In the genomic region with DNA sequence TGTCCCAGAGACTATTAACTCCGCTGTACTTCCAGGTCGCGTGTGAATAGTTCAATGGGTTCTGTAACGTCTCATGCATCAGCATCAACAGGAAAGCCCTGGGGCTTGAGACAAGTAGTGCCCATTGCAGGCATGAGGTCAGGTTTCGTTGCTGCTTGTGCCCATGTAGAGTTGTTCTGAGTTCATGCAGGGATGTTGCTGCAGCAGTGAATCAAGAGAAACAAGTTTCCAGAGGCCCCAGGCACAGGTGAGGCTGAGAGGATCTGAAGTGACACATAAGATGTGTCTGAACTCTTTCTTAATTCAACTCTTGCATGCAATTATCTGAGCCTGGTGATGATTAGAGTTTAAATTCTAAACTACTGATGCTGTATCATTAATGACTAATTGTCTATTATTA, we compare ENCODE assay signal across 33 cellular contexts. TPM values are rescaled to one million over a fixed set of nuclear protein-coding genes. Genes with fewer than 3 reads are reported as not detected.
"Had no signal": no experiment of that assay in that cellular context is flagged by ENCODE, and none has a peak within 500 bp of the region (broad histone marks: within the 10 kb centered on the region; RNA-seq: fewer than 3 reads in every experiment).

No MANE protein-coding gene starts in this region.

- H3K27ac Mint-ChIP-seq: activated CD4-positive, alpha-beta memory T cell treated with anti-CD3 and anti-CD28 coated beads for 36 hours; activated CD4-positive, alpha-beta T cell treated with anti-CD3 and anti-CD28 coated beads for 36 hours; activated CD4-positive, alpha-beta T cell treated with anti-CD3 and anti-CD28 coated beads, Interleukin-2, amount 10 ng/mL, durations not matched to agents 24 days and 14 days; activated CD8-positive, alpha-beta memory T cell treated with anti-CD3 and anti-CD28 coated beads, Interleukin-2, amount 10 ng/mL, durations not matched to agents 7 days and 5 days; activated CD8-positive, alpha-beta T cell treated with anti-CD3 and anti-CD28 coated beads, Interleukin-2, amount 10 ng/mL, durations not matched to agents 7 days and 5 days; activated naive CD4-positive, alpha-beta T cell treated with anti-CD3 and anti-CD28 coated beads for 36 hours; activated naive CD4-positive, alpha-beta T cell treated with anti-CD3 and anti-CD28 coated beads, Interleukin-2, amount 50 U/mL, for 24 hours; activated naive CD8-positive, alpha-beta T cell treated with anti-CD3 and anti-CD28 coated beads for 36 hours; activated naive CD8-positive, alpha-beta T cell treated with anti-CD3 and anti-CD28 coated beads, Interleukin-2, amount 50 U/mL, for 24 hours; activated T-helper 1 cell treated with anti-CD3 and anti-CD28 coated beads, Interleukin-12 subunit alpha, Interleukin-12 subunit beta, Interleukin-2, Interleukin-4 antibody, amounts not matched to agents 30 ng/mL and 10 ng/mL and 1 ng/mL, durations not matched to agents 14 hours and 24 hours and 36 hours; activated T-helper 2 cell treated with anti-CD3 and anti-CD28 coated beads, Interferon-gamma antibody, Interleukin-2, Interleukin-4, amounts not matched to agents 10 μg/mL and 5 μg/mL and 100 μg/mL, durations not matched to agents 14 hours and 24 hours and 36 hours; brain; dendritic cell treated with granulocyte-macrophage colony-stimulating factor and Interleukin-4, amounts not matched to agents 40 ng/mL and 50 ng/mL, for 4 days; endodermal cell had no signal

- H3K4me1 ChIP-seq: breast epithelium had no signal

- H3K4me3 ChIP-seq: adrenal gland, breast epithelium, coronary artery, dorsolateral prefrontal cortex, gastrocnemius medialis, heart left ventricle had no signal

- H3K4me1 Mint-ChIP-seq: brain had no signal

- H3K27me3 ChIP-seq: breast epithelium, dorsolateral prefrontal cortex had no signal

- H3K9me3 Mint-ChIP-seq: activated CD4-positive, alpha-beta memory T cell treated with anti-CD3 and anti-CD28 coated beads for 36 hours; activated naive CD4-positive, alpha-beta T cell treated with anti-CD3 and anti-CD28 coated beads for 36 hours; activated naive CD4-positive, alpha-beta T cell treated with anti-CD3 and anti-CD28 coated beads, Interleukin-2, amount 50 U/mL, for 24 hours; central memory CD8-positive, alpha-beta T cell had no signal

- H3K27ac ChIP-seq: adrenal gland, breast epithelium, coronary artery, dorsolateral prefrontal cortex, gastrocnemius medialis, heart left ventricle had no signal

- H3K36me3 Mint-ChIP-seq: activated CD4-positive, alpha-beta memory T cell treated with anti-CD3 and anti-CD28 coated beads for 36 hours; activated naive CD4-positive, alpha-beta T cell treated with anti-CD3 and anti-CD28 coated beads, Interleukin-2, amount 50 U/mL, for 24 hours; activated naive CD8-positive, alpha-beta T cell treated with anti-CD3 and anti-CD28 coated beads for 36 hours; brain had no signal

- H3K4me3 Mint-ChIP-seq: activated CD4-positive, alpha-beta memory T cell treated with anti-CD3 and anti-CD28 coated beads for 36 hours; activated CD4-positive, alpha-beta T cell treated with anti-CD3 and anti-CD28 coated beads for 36 hours; activated CD4-positive, alpha-beta T cell treated with anti-CD3 and anti-CD28 coated beads, Interleukin-2, amount 10 ng/mL, durations not matched to agents 24 days and 14 days; activated CD8-positive, alpha-beta memory T cell treated with anti-CD3 and anti-CD28 coated beads, Interleukin-2, amount 10 ng/mL, durations not matched to agents 7 days and 5 days; activated CD8-positive, alpha-beta T cell treated with anti-CD3 and anti-CD28 coated beads, Interleukin-2, amount 10 ng/mL, durations not matched to agents 7 days and 5 days; activated naive CD4-positive, alpha-beta T cell treated with anti-CD3 and anti-CD28 coated beads for 36 hours; activated naive CD4-positive, alpha-beta T cell treated with anti-CD3 and anti-CD28 coated beads, Interleukin-2, amount 50 U/mL, for 24 hours; activated naive CD8-positive, alpha-beta T cell treated with anti-CD3 and anti-CD28 coated beads for 36 hours; activated naive CD8-positive, alpha-beta T cell treated with anti-CD3 and anti-CD28 coated beads, Interleukin-2, amount 50 U/mL, for 24 hours; activated T-helper 1 cell treated with anti-CD3 and anti-CD28 coated beads, Interleukin-12 subunit alpha, Interleukin-12 subunit beta, Interleukin-2, Interleukin-4 antibody, amounts not matched to agents 30 ng/mL and 10 ng/mL and 1 ng/mL, durations not matched to agents 14 hours and 24 hours and 36 hours; brain; central memory CD8-positive, alpha-beta T cell; dendritic cell treated with granulocyte-macrophage colony-stimulating factor and Interleukin-4, amounts not matched to agents 40 ng/mL and 50 ng/mL, for 4 days; endodermal cell had no signal

- H3K9me3 ChIP-seq: adrenal gland, breast epithelium, gastrocnemius medialis, heart left ventricle had no signal

- H3K36me3 ChIP-seq: adrenal gland, breast epithelium, gastrocnemius medialis, heart left ventricle had no signal

- DNase-seq: activated CD4-positive, alpha-beta memory T cell treated with anti-CD3 and anti-CD28 coated beads for 36 hours; activated CD4-positive, alpha-beta T cell treated with anti-CD3 and anti-CD28 coated beads for 36 hours; activated CD4-positive, alpha-beta T cell treated with anti-CD3 and anti-CD28 coated beads, Interleukin-2, amount 10 ng/mL, durations not matched to agents 24 days and 14 days; activated CD4-positive, CD25-positive, alpha-beta regulatory T cell; activated CD4-positive, CD25-positive, alpha-beta regulatory T cell treated with anti-CD3 and anti-CD28 coated beads, Interleukin-2, amount 50 U/mL, for 72 hours; activated CD8-positive, alpha-beta memory T cell treated with anti-CD3 and anti-CD28 coated beads, Interleukin-2, amount 10 ng/mL, durations not matched to agents 7 days and 5 days; activated CD8-positive, alpha-beta memory T cell treated with anti-CD3 and anti-CD28 coated beads, Interleukin-2, amount 50 U/mL, for 4 hours; activated CD8-positive, alpha-beta T cell treated with anti-CD3 and anti-CD28 coated beads, Interleukin-2, amount 10 ng/mL, durations not matched to agents 7 days and 5 days; activated effector memory CD4-positive, alpha-beta T cell treated with anti-CD3 and anti-CD28 coated beads, Interleukin-2, amount 50 U/mL, for 16 hours; activated naive CD4-positive, alpha-beta T cell treated with anti-CD3 and anti-CD28 coated beads for 36 hours; activated naive CD8-positive, alpha-beta T cell treated with anti-CD3 and anti-CD28 coated beads for 36 hours; activated naive CD8-positive, alpha-beta T cell treated with anti-CD3 and anti-CD28 coated beads, Interleukin-2, amount 50 U/mL, for 24 hours; activated T-cell treated with anti-CD3 and anti-CD28 coated beads, Interleukin-2, amount 50 U/mL, for 1 hour; activated T-cell treated with anti-CD3 and anti-CD28 coated beads, Interleukin-2, amount 50 U/mL, for 48 hours; adrenal gland; amygdala; aorta; dorsolateral prefrontal cortex; effector memory CD4-positive, alpha-beta T cell; endodermal cell; foreskin fibroblast; gastrocnemius medialis; glutamatergic neuron; heart left ventricle; T-helper 2 cell had no signal

- ATAC-seq: activated CD4-positive, alpha-beta T cell treated with anti-CD3 and anti-CD28 coated beads for 36 hours; activated CD8-positive, alpha-beta memory T cell treated with anti-CD3 and anti-CD28 coated beads, Interleukin-2, amount 10 ng/mL, durations not matched to agents 7 days and 5 days; activated CD8-positive, alpha-beta T cell treated with anti-CD3 and anti-CD28 coated beads, Interleukin-2, amount 10 ng/mL, durations not matched to agents 7 days and 5 days; activated naive CD8-positive, alpha-beta T cell treated with anti-CD3 and anti-CD28 coated beads, Interleukin-2, amount 50 U/mL, for 24 hours; gastrocnemius medialis; heart left ventricle had no signal

RNA-seq across cellular contexts. Expression of gene LYPD5, which starts 16.3 kb away (rescaled TPM):
- total RNA-seq: activated T-helper 1 cell treated with anti-CD3 and anti-CD28 coated beads, Interleukin-12 subunit alpha, Interleukin-12 subunit beta, Interleukin-2, Interleukin-4 antibody, amounts not matched to agents 30 ng/mL and 10 ng/mL and 1 ng/mL, durations not matched to agents 14 hours and 24 hours and 36 hours had no signal

RNA-seq across cellular contexts. Expression of gene KCNN4, which starts 37.7 kb away (rescaled TPM):
- total RNA-seq: endodermal cell had no signal
